8 cellular contexts compared by ENCODE assay signal in the genomic region with DNA sequence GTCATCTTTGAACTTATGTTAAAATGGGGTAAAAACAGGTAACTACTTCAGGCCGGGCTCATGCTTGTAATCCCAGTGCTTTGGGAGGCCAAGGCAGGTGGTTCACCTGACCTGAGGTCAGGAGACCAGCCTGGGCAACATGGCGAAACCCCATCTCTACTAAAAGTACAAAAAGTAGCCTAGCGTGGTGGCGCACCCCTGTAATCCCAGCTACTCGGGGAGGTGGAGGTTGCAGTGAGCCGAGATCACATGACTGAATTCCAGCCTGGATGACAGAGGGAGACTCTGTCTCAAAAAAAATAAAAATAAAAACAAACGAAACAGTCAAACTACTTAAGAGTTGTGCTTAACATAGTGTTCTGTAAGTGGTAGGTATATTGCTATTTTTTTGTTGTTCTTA. TPM values are rescaled to one million over a fixed set of nuclear protein-coding genes. Genes with fewer than 3 reads are reported as not detected.
DNase-seq lines count a peak whose midpoint lies in the region; ATAC-seq and TF ChIP-seq lines count a peak whose summit lies in the region.

No MANE protein-coding gene starts in this region.

- H3K36me3 ChIP-seq in BE2C (peaks cover 43% of the 10 kb centered on the region), MG63 (peaks cover 41% of the 10 kb centered on the region), ectodermal cell (ENCODE audit: control insufficient read depth, insufficient read depth, low read length) (peaks cover under 1% of the 10 kb centered on the region)

- H3K4me1 Mint-ChIP-seq in nephron = peaks cover 30% of the 10 kb centered on the region

- no peak for ATAC-seq in activated CD4-positive, CD25-positive, alpha-beta regulatory T cell treated with anti-CD3 and anti-CD28 coated beads, Interleukin-2, amount 50 U/mL, for 24 hours

- no peaks in the 10 kb centered on the region for H3K9me3 ChIP-seq in BE2C
- no peaks in the 10 kb centered on the region for H3K9me3 ChIP-seq in MG63
- no peaks in the 10 kb centered on the region for H3K9me3 ChIP-seq in ectodermal cell (ENCODE audit: control insufficient read depth, low read length)

- peak overlapping the region; percentile 96 for H3K4me3 ChIP-seq in BE2C (ENCODE audit: low read depth, low read length)
- H3K4me3 ChIP-seq in MG63 = peak overlapping the region; percentile 94
- peak overlapping the region; percentile 60 for H3K4me3 ChIP-seq in ectodermal cell (ENCODE audit: insufficient read depth, low read depth, low read length)

- peaks cover 29% of the 10 kb centered on the region for H3K36me3 Mint-ChIP-seq in nephron (ENCODE audit: low read depth)

- H3K4me1 ChIP-seq in BE2C (no peaks in the 10 kb centered on the region), ectodermal cell (ENCODE audit: control insufficient read depth, insufficient read depth, low read length) (no peaks in the 10 kb centered on the region)

- WGBS in ectodermal cell, 2 experiments = 48 to 56% methylated on average over 4 to 6 of the region's 7 CpGs

- no peak overlapping the region for H3K27ac ChIP-seq in ectodermal cell (ENCODE audit: insufficient read depth, low read depth, low read length, poor library complexity, severe bottlenecking)

- no peaks in the 10 kb centered on the region for H3K27me3 Mint-ChIP-seq in nephron (ENCODE audit: low read depth)

- H3K9me3 Mint-ChIP-seq in nephron = peaks cover 4% of the 10 kb centered on the region

- H3K27ac Mint-ChIP-seq in nephron = peak overlapping the region in 2 of 3 experiments; percentile 100

- peak overlapping the region; percentile 95 to 98 (median 96) for H3K4me3 Mint-ChIP-seq in nephron

- TF ChIP-seq CTCF in BE2C (IDR thresholded peaks at IDR 0.05; ENCODE audit: low read depth, low read length) (no peak), nephron (IDR thresholded peaks at IDR 0.05; ENCODE audit: unreplicated experiment in 3 of 3) (no peak)

- H3K27me3 ChIP-seq in BE2C = no peaks in the 10 kb centered on the region
- H3K27me3 ChIP-seq in MG63 = no peaks in the 10 kb centered on the region
- peaks cover 10% of the 10 kb centered on the region for H3K27me3 ChIP-seq in ectodermal cell (ENCODE audit: control insufficient read depth, insufficient read depth, low read length, poor library complexity, severe bottlenecking)

- DNase-seq in BE2C (no peak), MG63 (no peak), NCI-H146 (lab: John Stamatoyannopoulos, UW) (no peak), NCI-H526 treated with DMSO at 0.1 percent for 48 hours (lab: John Stamatoyannopoulos, UW) (no peak), ureter (ENCODE audit: low spot score) (no peak)

RNA-seq across cellular contexts. Expression of gene DDX3X, which starts 2.5 kb away (rescaled TPM):
- polyA plus RNA-seq in BE2C (2012; ENCODE audit: insufficient read depth, insufficient read length, low read depth) = 73.2 TPM
- 94.9 and 143 TPM in 2 replicates for total RNA-seq in MG63 (2014; rRNA removed; shearing (Covaris generic); ENCODE audit: low replicate concordance)
- 226 TPM for polyA plus RNA-seq in ectodermal cell (2013, experiment 1 of 4)
- 269 TPM for polyA plus RNA-seq in ectodermal cell (2013, experiment 2 of 4)
- polyA plus RNA-seq in ectodermal cell (2013, experiment 3 of 4) = 140 TPM
- polyA plus RNA-seq in ectodermal cell (2013, experiment 4 of 4) = 157 TPM
- total RNA-seq in ureter = 247 TPM
